In the genomic region with DNA sequence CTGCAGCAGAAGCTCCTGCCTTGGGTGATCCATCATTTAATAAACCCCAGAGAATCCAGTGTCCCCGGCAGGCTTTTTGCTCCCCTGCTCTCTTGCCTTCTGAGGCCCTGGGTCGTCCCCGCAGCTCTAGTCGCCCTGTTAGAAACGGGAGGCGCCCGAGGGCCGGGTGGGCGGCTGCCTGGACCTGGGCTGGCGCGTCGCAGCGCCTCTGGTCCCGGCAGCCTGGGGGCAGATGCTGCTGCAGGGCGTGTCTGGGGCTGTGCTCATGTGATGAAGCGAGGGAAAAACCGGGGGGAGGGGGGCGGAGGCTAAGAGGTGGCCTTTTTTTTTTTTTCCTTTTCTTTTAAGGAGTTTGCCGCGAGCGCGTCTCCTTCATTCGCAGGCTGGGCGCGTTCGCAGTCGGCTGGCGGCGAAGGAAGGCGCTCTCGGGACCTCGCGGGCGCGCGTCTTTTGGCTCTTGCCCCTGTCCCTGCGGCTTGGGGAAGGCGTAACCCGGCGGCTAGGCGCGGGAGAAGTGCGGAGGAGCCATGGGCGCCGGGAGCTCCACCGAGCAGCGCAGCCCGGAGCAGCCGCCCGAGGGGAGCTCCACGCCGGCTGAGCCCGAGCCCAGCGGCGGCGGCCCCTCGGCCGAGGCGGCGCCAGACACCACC, we compare ENCODE assay signal across 9 cellular contexts. TPM values are rescaled to one million over a fixed set of nuclear protein-coding genes. Genes with fewer than 3 reads are reported as not detected.
DNase-seq lines count a peak whose midpoint lies in the region; ATAC-seq and TF ChIP-seq lines count a peak whose summit lies in the region.
"Had no signal": no experiment of that assay in that cellular context is flagged by ENCODE, and none has a peak within 500 bp of the region (broad histone marks: within the 10 kb centered on the region; RNA-seq: fewer than 3 reads in every experiment).

No MANE protein-coding gene starts in this region.

- 2% methylated on average over 60 of the region's 60 CpGs for WGBS in liver

- peaks cover 18% of the 10 kb centered on the region for H3K27me3 ChIP-seq in CD4-positive, alpha-beta memory T cell (ENCODE audit: insufficient read depth, low read length)
- H3K27me3 ChIP-seq in dorsolateral prefrontal cortex (peaks cover 0 to 24% (median 0%) of the 10 kb centered on the region in 45 donors), liver (ENCODE audit: control insufficient read depth in 4 of 4, insufficient read depth in 4 of 4, low read length in 3 of 4) (peaks cover 0 to 3% (median 0%) of the 10 kb centered on the region in 4 donors)

- no peak overlapping the region for H3K9ac ChIP-seq in liver (ENCODE audit: low read depth in 1 of 2, low read length in 2 of 2)

- peak in 1 of 5 donors; percentile 36 for DNase-seq in CD4-positive, alpha-beta memory T cell
- peak; percentile 66 for DNase-seq in HT1080 (ENCODE audit: low read depth)
- DNase-seq in T1000 (lab: John Stamatoyannopoulos, UW) = peak; percentile 71
- peak; percentile 26 to 74 (median 69) for DNase-seq in dorsolateral prefrontal cortex
- DNase-seq in stimulated activated CD4-positive, alpha-beta T cell treated with anti-CD3 and anti-CD28 coated beads, Interleukin-4, amount 100 ng/mL, for 1 hour = peak; percentile 26
- no peak for DNase-seq in pons (ENCODE audit: low spot score)

- no peak overlapping the region for H3K4me3 ChIP-seq in CD4-positive, alpha-beta memory T cell (ENCODE audit: low read length in 2 of 2)
- H3K4me3 ChIP-seq in dorsolateral prefrontal cortex (peak overlapping the region; percentile 46 to 89 (median 77)), liver (ENCODE audit: low read depth in 1 of 3, low read length in 3 of 3) (peak overlapping the region in 1 of 3 donors; percentile 63)

- TF ChIP-seq CTCF in dorsolateral prefrontal cortex (IDR thresholded peaks at IDR 0.05 in 54 of 56, conservative IDR thresholded peaks at IDR 0.05 in 2 of 56; ENCODE audit: low read depth in 1 of 56, partially characterized antibody in 56 of 56) = peak in 11 of 56 donors; percentile 3 to 26 (median 14)
- no peak for TF ChIP-seq CTCF in liver (IDR thresholded peaks at IDR 0.05; ENCODE audit: low read depth, low read length, missing input control)

- H3K27me3 Mint-ChIP-seq in CD4-positive, alpha-beta memory T cell = peaks cover 39 to 40% of the 10 kb centered on the region in 2 donors

- no peak overlapping the region for H3K27ac Mint-ChIP-seq in CD4-positive, alpha-beta memory T cell

- no peaks in the 10 kb centered on the region for H3K9me3 ChIP-seq in CD4-positive, alpha-beta memory T cell (ENCODE audit: control insufficient read depth in 1 of 2, low read length in 2 of 2)
- no peaks in the 10 kb centered on the region for H3K9me3 ChIP-seq in liver (ENCODE audit: control insufficient read depth in 4 of 4, low read length in 3 of 4)

- no peak for ATAC-seq in GM21526 (IDR thresholded peaks at IDR 0.05; ENCODE audit: low FRiP score, unreplicated experiment)

- peak overlapping the region; percentile 51 to 83 (median 64) for H3K4me3 Mint-ChIP-seq in CD4-positive, alpha-beta memory T cell

- H3K4me1 Mint-ChIP-seq in CD4-positive, alpha-beta memory T cell = peaks cover 3 to 19% (median 12%) of the 10 kb centered on the region in 4 donors

- CTCF ChIA-PET in CD4-positive, alpha-beta memory T cell (lab: Charles Lee; ENCODE audit: partially characterized antibody) = no interaction called here

- H3K4me1 ChIP-seq in CD4-positive, alpha-beta memory T cell (ENCODE audit: insufficient read depth, low read length) = peaks cover 6% of the 10 kb centered on the region
- H3K4me1 ChIP-seq in liver (ENCODE audit: control insufficient read depth in 4 of 4, insufficient read depth in 4 of 4, low read length in 3 of 4) = peaks cover 6 to 15% (median 11%) of the 10 kb centered on the region in 4 donors

- no peak overlapping the region for H3K27ac ChIP-seq in CD4-positive, alpha-beta memory T cell (ENCODE audit: low read depth, low read length)
- peak overlapping the region in 58 of 59 donors; percentile 57 to 99 (median 90) for H3K27ac ChIP-seq in dorsolateral prefrontal cortex
- peak overlapping the region; percentile 21 to 57 for H3K27ac ChIP-seq in liver (ENCODE audit: low read depth in 1 of 2, low read length in 2 of 2)
- H3K27ac ChIP-seq: HL-60 had no signal

- intact Hi-C loops in CD4-positive, alpha-beta memory T cell (cut with micrococcal nuclease) = no loop called here
- intact Hi-C loops in dorsolateral prefrontal cortex (cut with DNase I) = no loop called here

- POLR2A ChIA-PET in CD4-positive, alpha-beta memory T cell (lab: Charles Lee; ENCODE audit: partially characterized antibody) = interaction anchor here (0.5 kb wide), 1 partner anchor 10 kb away, joined by 3 read pairs; no protein-coding TSS in a partner anchor

- no peaks in the 10 kb centered on the region for H3K36me3 Mint-ChIP-seq in CD4-positive, alpha-beta memory T cell

- H3K9me3 Mint-ChIP-seq in CD4-positive, alpha-beta memory T cell = peaks cover 0 to 2% (median 0%) of the 10 kb centered on the region in 8 donors

- no peaks in the 10 kb centered on the region for H3K36me3 ChIP-seq in CD4-positive, alpha-beta memory T cell (ENCODE audit: insufficient read depth, low read length)
- H3K36me3 ChIP-seq in liver (ENCODE audit: control insufficient read depth in 4 of 4, insufficient read depth in 3 of 4, low read depth in 1 of 4, low read length in 3 of 4) = no peaks in the 10 kb centered on the region

- no peak for TF ChIP-seq RAD21 in liver (IDR thresholded peaks at IDR 0.05)

TF ChIP-seq in liver, 16 proteins besides CTCF, POLR2A, EP300 and RAD21:
- TF ChIP-seq, protein P1, sequence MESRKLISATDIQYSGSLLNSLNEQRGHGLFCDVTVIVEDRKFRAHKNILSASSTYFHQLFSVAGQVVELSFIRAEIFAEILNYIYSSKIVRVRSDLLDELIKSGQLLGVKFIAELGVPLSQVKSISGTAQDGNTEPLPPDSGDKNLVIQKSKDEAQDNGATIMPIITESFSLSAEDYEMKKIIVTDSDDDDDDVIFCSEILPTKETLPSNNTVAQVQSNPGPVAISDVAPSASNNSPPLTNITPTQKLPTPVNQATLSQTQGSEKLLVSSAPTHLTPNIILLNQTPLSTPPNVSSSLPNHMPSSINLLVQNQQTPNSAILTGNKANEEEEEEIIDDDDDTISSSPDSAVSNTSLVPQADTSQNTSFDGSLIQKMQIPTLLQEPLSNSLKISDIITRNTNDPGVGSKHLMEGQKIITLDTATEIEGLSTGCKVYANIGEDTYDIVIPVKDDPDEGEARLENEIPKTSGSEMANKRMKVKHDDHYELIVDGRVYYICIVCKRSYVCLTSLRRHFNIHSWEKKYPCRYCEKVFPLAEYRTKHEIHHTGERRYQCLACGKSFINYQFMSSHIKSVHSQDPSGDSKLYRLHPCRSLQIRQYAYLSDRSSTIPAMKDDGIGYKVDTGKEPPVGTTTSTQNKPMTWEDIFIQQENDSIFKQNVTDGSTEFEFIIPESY (IDR thresholded peaks at IDR 0.05) = no peak
- TF ChIP-seq, protein P2, sequence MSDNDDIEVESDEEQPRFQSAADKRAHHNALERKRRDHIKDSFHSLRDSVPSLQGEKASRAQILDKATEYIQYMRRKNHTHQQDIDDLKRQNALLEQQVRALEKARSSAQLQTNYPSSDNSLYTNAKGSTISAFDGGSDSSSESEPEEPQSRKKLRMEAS (IDR thresholded peaks at IDR 0.05) = no peak
- peak; percentile 32 for TF ChIP-seq TAF1 (conservative IDR thresholded peaks at IDR 0.05)

RNA-seq across cellular contexts. Expression of a gene that starts 0.4 kb away (rescaled TPM):
- 1 to 10 TPM in 1 of 2 experiments, under 1 TPM in 1; 0.96 to 1.1 TPM for total RNA-seq in CD4-positive, alpha-beta memory T cell
- polyA plus RNA-seq in CD4-positive, alpha-beta memory T cell = not detected
- 27.3 and 29.8 TPM in 2 replicates for total RNA-seq in HT1080 (2014; rRNA removed; shearing (Covaris generic))
- 14.3 and 17.3 TPM in 2 replicates for polyA plus RNA-seq in HT1080 (2015; cell fraction: cytosol; rRNA removed)
- polyA plus RNA-seq in HT1080 (2015; cell fraction: nucleus; rRNA removed) = 34.5 and 37.5 TPM in 2 replicates
- total RNA-seq in dorsolateral prefrontal cortex = 100 to 1,000 TPM in 74 of 120 experiments, 10 to 100 TPM in 46; 31.5 to 160 (median 107) TPM
- 10 to 100 TPM in 1 of 2 donors, 1 to 10 TPM in 1; 8.0 to 14.8 TPM for total RNA-seq in liver
- polyA plus RNA-seq in liver = 1 to 10 TPM; 6.7 to 9.2 TPM

Comparison
In these comparisons a context has a peak if more than half of its experiments do, and no peak if none do; other contexts are left out.
1. H3K4me3 ChIP-seq: peak in dorsolateral prefrontal cortex (59 of 59); none in CD4-positive, alpha-beta memory T cell (0 of 2).
2. RNA of a gene that starts 0.4 kb away (total RNA-seq): 31.5 to 160 TPM in dorsolateral prefrontal cortex, 27.3 to 29.8 TPM in HT1080 and 8.0 to 14.8 TPM in liver; 0.96 to 1.1 TPM in CD4-positive, alpha-beta memory T cell; every median in the first group is over 4 times any median in the second.